In the genomic region with DNA sequence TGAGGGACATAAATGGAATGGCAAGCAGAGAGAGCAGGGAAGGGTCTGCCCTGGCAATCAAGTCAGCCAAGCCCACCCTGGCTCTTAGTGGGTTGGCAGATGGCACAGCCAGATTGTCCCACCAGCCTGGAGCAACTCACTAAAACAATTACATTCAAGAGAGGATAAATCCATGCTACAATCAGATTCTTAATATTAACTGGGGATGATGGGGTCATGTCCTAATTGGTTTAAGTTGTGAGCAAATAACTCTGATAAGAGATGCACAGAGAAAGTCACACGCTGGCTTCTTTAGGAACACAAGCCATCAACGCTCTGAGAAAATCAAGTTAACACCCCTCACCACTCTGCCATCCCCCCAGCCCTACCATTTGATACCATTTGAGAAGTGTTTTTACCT, we compare ENCODE assay signal across 9 cellular contexts.
"Had no signal": no experiment of that assay in that cellular context is flagged by ENCODE, and none has a peak within 500 bp of the region (broad histone marks: within the 10 kb centered on the region; RNA-seq: fewer than 3 reads in every experiment).

No MANE protein-coding gene starts in this region.

- H3K36me3 Mint-ChIP-seq: activated naive CD8-positive, alpha-beta T cell treated with anti-CD3 and anti-CD28 coated beads, Interleukin-2, amount 10 ng/mL, durations not matched to agents 7 days and 5 days had no signal

- H3K9me3 Mint-ChIP-seq: activated CD8-positive, alpha-beta T cell treated with anti-CD3 and anti-CD28 coated beads for 36 hours; activated naive CD8-positive, alpha-beta T cell treated with anti-CD3 and anti-CD28 coated beads, Interleukin-2, amount 10 ng/mL, durations not matched to agents 7 days and 5 days had no signal

- H3K27ac Mint-ChIP-seq: activated naive CD8-positive, alpha-beta T cell treated with anti-CD3 and anti-CD28 coated beads, Interleukin-2, amount 10 ng/mL, durations not matched to agents 7 days and 5 days had no signal

- FAIRE-seq: bronchial epithelial cell had no signal

- ATAC-seq: activated CD8-positive, alpha-beta T cell treated with anti-CD3 and anti-CD28 coated beads for 36 hours; left colon had no signal

- H3K4me3 Mint-ChIP-seq: activated CD8-positive, alpha-beta T cell treated with anti-CD3 and anti-CD28 coated beads for 36 hours; activated naive CD8-positive, alpha-beta T cell treated with anti-CD3 and anti-CD28 coated beads, Interleukin-2, amount 10 ng/mL, durations not matched to agents 7 days and 5 days had no signal

- DNase-seq: activated CD4-positive, alpha-beta T cell treated with anti-CD3 and anti-CD28 coated beads for 4 hours; activated CD8-positive, alpha-beta memory T cell treated with anti-CD3 and anti-CD28 coated beads, Interleukin-2, amount 50 U/mL, for 48 hours; activated CD8-positive, alpha-beta T cell treated with anti-CD3 and anti-CD28 coated beads for 36 hours; activated naive CD8-positive, alpha-beta T cell treated with anti-CD3 and anti-CD28 coated beads, Interleukin-2, amount 10 ng/mL, durations not matched to agents 7 days and 5 days; anterior cingulate cortex; left colon; T-helper 9 cell; thyroid gland had no signal
